ENCODE assay signal across 13 cellular contexts in genomic region chr19:4414800-4415251, GRCh38. TPM values are rescaled to one million over a fixed set of nuclear protein-coding genes. Genes with fewer than 3 reads are reported as not detected.
DNase-seq lines count a peak whose midpoint lies in the region; ATAC-seq and TF ChIP-seq lines count a peak whose summit lies in the region.
"Had no signal": no experiment of that assay in that cellular context is flagged by ENCODE, and none has a peak within 500 bp of the region (broad histone marks: within the 10 kb centered on the region; RNA-seq: fewer than 3 reads in every experiment).

No MANE protein-coding gene starts in this region.

- in situ Hi-C loops in brain microvascular endothelial cell (cut with HindIII; ENCODE audit: low pct_ligation_motif_present, low sequenced_read_pairs): no loop called here

- peak overlapping the region; percentile 12 for H3K27ac ChIP-seq in left ventricle myocardium inferior (replicated peaks)
- no peak overlapping the region for H3K27ac ChIP-seq in brain microvascular endothelial cell
- peak overlapping the region in 1 of 5 donors; percentile 22 for H3K27ac ChIP-seq in stomach

- H3K27me3 ChIP-seq in left ventricle myocardium inferior (ENCODE audit: low read depth): no peaks in the 10 kb centered on the region
- H3K27me3 ChIP-seq in brain microvascular endothelial cell (replicated peaks): no peaks in the 10 kb centered on the region
- H3K27me3 ChIP-seq in stomach: no peaks in the 10 kb centered on the region
- H3K27me3 ChIP-seq: esophagus squamous epithelium had no signal

- H3K36me3 ChIP-seq in left ventricle myocardium inferior (no peaks in the 10 kb centered on the region), brain microvascular endothelial cell (replicated peaks) (no peaks in the 10 kb centered on the region), stomach (peaks cover 0 to 31% (median 23%) of the 10 kb centered on the region in 4 donors)

- CTCF ChIA-PET in WTC11 (lab: Charles Lee): interaction anchor here (1.1 to 2.7 kb wide), 8 partner anchors 10 to 148 kb away, joined by 3 to 11 read pairs (median 6); partner anchors contain the start of gene CHAF1A

- 50 to 63% (median 57%) methylated on average over 9 of the region's 9 CpGs for WGBS in stomach, 5 donors

- H3K4me3 ChIP-seq in left ventricle myocardium inferior: no peak overlapping the region
- H3K4me3 ChIP-seq in brain microvascular endothelial cell (ENCODE audit: low read depth, low read length): no peak overlapping the region
- no peak overlapping the region for H3K4me3 ChIP-seq in stomach
- H3K4me3 ChIP-seq: esophagus squamous epithelium had no signal

- H3K36me3 Mint-ChIP-seq in WTC11: peaks cover 63% of the 10 kb centered on the region
- peaks cover 3% of the 10 kb centered on the region for H3K36me3 Mint-ChIP-seq in progenitor cell of endocrine pancreas (ENCODE audit: insufficient read depth)
- peaks cover 14% of the 10 kb centered on the region for H3K36me3 Mint-ChIP-seq in stimulated activated memory B cell treated with anti-CD40 and anti-IgM and Interleukin-4, amounts not matched to agents 10 μg/mL and 1 μg/mL and 100 μg/mL, for 72 hours

- intact Hi-C loops in left ventricle myocardium inferior (cut with micrococcal nuclease) (no loop called here), stomach (cut with DNase I; ENCODE audit: low total_unique reads) (no loop called here)

- ATAC-seq in WTC11: peak; percentile 8
- ATAC-seq in stimulated activated memory B cell treated with anti-CD40 and anti-IgM and Interleukin-4, amounts not matched to agents 10 μg/mL and 1 μg/mL and 100 μg/mL, for 72 hours: no peak
- ATAC-seq: T-cell had no signal

- TF ChIP-seq EP300 in stomach (IDR thresholded peaks at IDR 0.05): no peak

- H3K4me1 Mint-ChIP-seq in WTC11 (peaks cover 48% of the 10 kb centered on the region), progenitor cell of endocrine pancreas (ENCODE audit: low read depth) (peaks cover 4% of the 10 kb centered on the region)
- no peaks in the 10 kb centered on the region for H3K4me1 Mint-ChIP-seq in stimulated activated memory B cell treated with anti-CD40 and anti-IgM and Interleukin-4, amounts not matched to agents 10 μg/mL and 1 μg/mL and 100 μg/mL, for 72 hours
- H3K4me1 Mint-ChIP-seq: neural crest cell, T-cell had no signal

- H3K27ac Mint-ChIP-seq in WTC11 (peak overlapping the region; percentile 90), progenitor cell of endocrine pancreas (peak overlapping the region; percentile 35)
- H3K27ac Mint-ChIP-seq in stimulated activated memory B cell treated with anti-CD40 and anti-IgM and Interleukin-4, amounts not matched to agents 10 μg/mL and 1 μg/mL and 100 μg/mL, for 72 hours: no peak overlapping the region
- H3K27ac Mint-ChIP-seq: T-cell had no signal

- no peaks in the 10 kb centered on the region for H3K9me3 ChIP-seq in left ventricle myocardium inferior (replicated peaks)
- no peaks in the 10 kb centered on the region for H3K9me3 ChIP-seq in stomach
- H3K9me3 ChIP-seq: esophagus squamous epithelium had no signal

- no peak for TF ChIP-seq POLR2A in stomach (IDR thresholded peaks at IDR 0.05)

- H3K9me3 Mint-ChIP-seq in WTC11: no peaks in the 10 kb centered on the region
- H3K9me3 Mint-ChIP-seq in progenitor cell of endocrine pancreas (ENCODE audit: low read depth): no peaks in the 10 kb centered on the region
- no peaks in the 10 kb centered on the region for H3K9me3 Mint-ChIP-seq in stimulated activated memory B cell treated with anti-CD40 and anti-IgM and Interleukin-4, amounts not matched to agents 10 μg/mL and 1 μg/mL and 100 μg/mL, for 72 hours
- H3K9me3 Mint-ChIP-seq: neural crest cell, T-cell had no signal

- DNase-seq in ELF-1 (ENCODE audit: low read depth, low spot score): peak; percentile 64
- DNase-seq in WTC11 (ENCODE audit: low spot score): no peak
- no peak for DNase-seq in left ventricle myocardium inferior
- DNase-seq in progenitor cell of endocrine pancreas (ENCODE audit: low spot score, unreplicated experiment): no peak
- DNase-seq in brain microvascular endothelial cell: no peak
- no peak for DNase-seq in stomach
- DNase-seq in ureter (ENCODE audit: low spot score): no peak
- DNase-seq: activated CD4-positive, alpha-beta T cell treated with anti-CD3 and anti-CD28 coated beads for 4 hours; esophagus squamous epithelium; Kasumi-1; T-cell had no signal

- H3K27me3 Mint-ChIP-seq in WTC11 (ENCODE audit: low read depth): no peaks in the 10 kb centered on the region
- H3K27me3 Mint-ChIP-seq in progenitor cell of endocrine pancreas: no peaks in the 10 kb centered on the region
- H3K27me3 Mint-ChIP-seq in stimulated activated memory B cell treated with anti-CD40 and anti-IgM and Interleukin-4, amounts not matched to agents 10 μg/mL and 1 μg/mL and 100 μg/mL, for 72 hours: no peaks in the 10 kb centered on the region
- H3K27me3 Mint-ChIP-seq: T-cell had no signal

- no peak for TF ChIP-seq CTCF in WTC11 (IDR thresholded peaks at IDR 0.05)
- TF ChIP-seq CTCF in left ventricle myocardium inferior (IDR thresholded peaks at IDR 0.05; ENCODE audit: borderline replicate concordance): no peak
- no peak for TF ChIP-seq CTCF in progenitor cell of endocrine pancreas (IDR thresholded peaks at IDR 0.05; ENCODE audit: unreplicated experiment)
- no peak for TF ChIP-seq CTCF in brain microvascular endothelial cell (IDR thresholded peaks at IDR 0.05; ENCODE audit: low read depth, low read length, missing control alignments)
- TF ChIP-seq CTCF in stomach (IDR thresholded peaks at IDR 0.05): no peak

- H3K4me3 Mint-ChIP-seq in WTC11: peak overlapping the region; percentile 20
- no peak overlapping the region for H3K4me3 Mint-ChIP-seq in progenitor cell of endocrine pancreas (ENCODE audit: low read depth)
- H3K4me3 Mint-ChIP-seq in stimulated activated memory B cell treated with anti-CD40 and anti-IgM and Interleukin-4, amounts not matched to agents 10 μg/mL and 1 μg/mL and 100 μg/mL, for 72 hours: no peak overlapping the region
- H3K4me3 Mint-ChIP-seq: neural crest cell, T-cell had no signal

- H3K4me1 ChIP-seq in left ventricle myocardium inferior: peaks cover 8% of the 10 kb centered on the region
- peaks cover 0 to 10% (median 5%) of the 10 kb centered on the region in 4 donors for H3K4me1 ChIP-seq in stomach

- POLR2A ChIA-PET in WTC11 (lab: Charles Lee): no interaction called here

TF ChIP-seq in WTC11, 78 proteins besides CTCF, POLR2A, EP300 and RAD21 (continues in another document):
- no peak for TF ChIP-seq ZBTB21 (CRISPR knock-in tag; IDR thresholded peaks at IDR 0.05; ENCODE audit: borderline replicate concordance)
- no peak for TF ChIP-seq TEAD1 (CRISPR knock-in tag; IDR thresholded peaks at IDR 0.05)
- no peak for TF ChIP-seq CREM (CRISPR knock-in tag; IDR thresholded peaks at IDR 0.05)
- TF ChIP-seq NR2C2 (CRISPR knock-in tag; IDR thresholded peaks at IDR 0.05): no peak
- no peak for TF ChIP-seq USF2 (CRISPR knock-in tag; IDR thresholded peaks at IDR 0.05)
- TF ChIP-seq JUN (CRISPR knock-in tag; IDR thresholded peaks at IDR 0.05): no peak
- TF ChIP-seq ZNF263 (CRISPR knock-in tag; IDR thresholded peaks at IDR 0.05; ENCODE audit: low read depth): no peak

RNA-seq across cellular contexts. Expression of gene CHAF1A, which starts 12.4 kb away (rescaled TPM):
- total RNA-seq in WTC11 (2021) (126 to 161 TPM (median 137 TPM) in 3 replicates), left ventricle myocardium inferior (5.1 TPM), progenitor cell of endocrine pancreas (41.8 and 48.2 TPM in 2 replicates), stomach (100 to 1,000 TPM in 1 of 5 donors, 10 to 100 TPM in 1, 1 to 10 TPM in 3; 1.8 to 100 (median 9.8) TPM), ureter (23.0 TPM)
- 1 to 10 TPM; 5.4 to 7.2 (median 5.8) TPM for polyA plus RNA-seq in stomach

RNA-seq across cellular contexts. Expression of gene SH3GL1, which starts 14.5 kb away (rescaled TPM):
- total RNA-seq in WTC11 (2021) (89.4 to 109 TPM (median 89.7 TPM) in 3 replicates), left ventricle myocardium inferior (18.6 TPM), progenitor cell of endocrine pancreas (55.6 and 61.6 TPM in 2 replicates), stomach (100 to 1,000 TPM in 1 of 5 donors, 10 to 100 TPM in 4; 14.8 to 111 (median 26.3) TPM), ureter (78.5 TPM)
- polyA plus RNA-seq in stomach: 10 to 100 TPM; 44.9 to 48.5 (median 46.0) TPM

RNA-seq across cellular contexts. Expression of gene UBXN6, which starts 42.8 kb away (rescaled TPM):
- total RNA-seq in WTC11 (2021): 34.8 to 39.8 TPM (median 38.8 TPM) in 3 replicates
- 113 TPM for total RNA-seq in left ventricle myocardium inferior
- total RNA-seq in progenitor cell of endocrine pancreas: 57.2 and 61.8 TPM in 2 replicates
- 100 to 1,000 TPM in 1 of 5 donors, 10 to 100 TPM in 4; 19.3 to 208 (median 73.7) TPM for total RNA-seq in stomach
- 100 to 1,000 TPM; 112 to 148 (median 138) TPM for polyA plus RNA-seq in stomach
- total RNA-seq in ureter: 107 TPM

RNA-seq across cellular contexts. Expression of gene HDGFL2, which starts 57.3 kb away (rescaled TPM):
- total RNA-seq in WTC11 (2021) (111 to 116 TPM (median 115 TPM) in 3 replicates), left ventricle myocardium inferior (22.8 TPM), progenitor cell of endocrine pancreas (92.6 and 94.2 TPM in 2 replicates), stomach (10 to 100 TPM; 26.8 to 85.2 (median 33.9) TPM), ureter (45.9 TPM)
- 100 to 1,000 TPM in 1 of 3 donors, 10 to 100 TPM in 2; 25.5 to 127 (median 55.5) TPM for polyA plus RNA-seq in stomach
